In the genomic region with DNA sequence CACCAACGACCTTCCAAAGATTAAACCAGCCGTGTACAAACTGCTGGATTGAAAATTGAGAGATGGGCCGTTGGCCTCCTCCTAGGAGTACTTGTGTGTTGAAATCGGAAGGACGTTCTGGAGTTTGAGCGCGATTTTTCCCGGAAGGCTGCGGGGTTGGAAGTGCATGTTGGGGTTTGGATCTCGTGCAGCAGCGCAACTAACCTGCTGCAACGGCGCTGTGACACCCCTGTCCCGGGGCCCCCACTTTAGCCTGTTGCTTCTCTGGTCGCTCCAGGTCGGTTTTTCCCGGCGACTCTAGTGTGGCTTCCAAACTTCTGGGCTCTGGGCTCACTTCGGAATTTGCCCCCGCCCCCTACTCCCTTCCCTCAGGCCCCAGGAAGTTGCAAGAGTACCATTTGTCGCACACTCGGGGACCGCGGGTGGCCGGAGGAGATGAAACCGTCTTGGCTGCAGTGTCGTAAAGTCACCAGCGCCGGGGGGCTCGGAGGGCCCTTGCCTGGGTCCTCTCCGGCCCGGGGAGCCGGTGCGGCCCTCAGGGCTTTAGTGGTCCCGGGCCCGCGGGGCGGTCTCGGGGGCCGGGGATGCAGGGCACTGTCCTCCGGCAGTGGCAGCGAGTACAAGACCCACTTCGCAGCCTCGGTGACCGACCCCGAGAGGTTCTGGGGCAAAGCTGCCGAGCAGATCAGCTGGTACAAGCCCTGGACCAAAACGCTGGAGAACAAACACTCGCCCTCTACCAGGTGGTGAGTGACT, we compare ENCODE assay signal across 10 cellular contexts. TPM values are rescaled to one million over a fixed set of nuclear protein-coding genes. Genes with fewer than 3 reads are reported as not detected.
DNase-seq lines count a peak whose midpoint lies in the region; ATAC-seq and TF ChIP-seq lines count a peak whose summit lies in the region.
"Had no signal": no experiment of that assay in that cellular context is flagged by ENCODE, and none has a peak within 500 bp of the region (broad histone marks: within the 10 kb centered on the region; RNA-seq: fewer than 3 reads in every experiment).

A gene with protein sequence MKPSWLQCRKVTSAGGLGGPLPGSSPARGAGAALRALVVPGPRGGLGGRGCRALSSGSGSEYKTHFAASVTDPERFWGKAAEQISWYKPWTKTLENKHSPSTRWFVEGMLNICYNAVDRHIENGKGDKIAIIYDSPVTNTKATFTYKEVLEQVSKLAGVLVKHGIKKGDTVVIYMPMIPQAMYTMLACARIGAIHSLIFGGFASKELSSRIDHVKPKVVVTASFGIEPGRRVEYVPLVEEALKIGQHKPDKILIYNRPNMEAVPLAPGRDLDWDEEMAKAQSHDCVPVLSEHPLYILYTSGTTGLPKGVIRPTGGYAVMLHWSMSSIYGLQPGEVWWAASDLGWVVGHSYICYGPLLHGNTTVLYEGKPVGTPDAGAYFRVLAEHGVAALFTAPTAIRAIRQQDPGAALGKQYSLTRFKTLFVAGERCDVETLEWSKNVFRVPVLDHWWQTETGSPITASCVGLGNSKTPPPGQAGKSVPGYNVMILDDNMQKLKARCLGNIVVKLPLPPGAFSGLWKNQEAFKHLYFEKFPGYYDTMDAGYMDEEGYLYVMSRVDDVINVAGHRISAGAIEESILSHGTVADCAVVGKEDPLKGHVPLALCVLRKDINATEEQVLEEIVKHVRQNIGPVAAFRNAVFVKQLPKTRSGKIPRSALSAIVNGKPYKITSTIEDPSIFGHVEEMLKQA (plus strand): TSS at position 394 of the 756 bp plus-strand sequence. CDS start 42 bp downstream, at position 436.

- peak within 1 kb of the TSS; percentile 62 to 69 (median 64) for H3K27ac ChIP-seq in Peyer's patch

- H3K4me1 ChIP-seq in Peyer's patch: no peaks in the 10 kb centered on the region

- H3K4me3 ChIP-seq in BJ (ENCODE audit: low read depth, low read length) (peak within 1 kb of the TSS; percentile 56), Peyer's patch (peak within 1 kb of the TSS; percentile 30 to 60 (median 48))

- ATAC-seq in Right ventricle myocardium inferior (peak; percentile 91), GM21390 (IDR thresholded peaks at IDR 0.05; ENCODE audit: unreplicated experiment) (no peak), GM21381 (IDR thresholded peaks at IDR 0.05; ENCODE audit: unreplicated experiment) (no peak)

- TF ChIP-seq CTCF in BJ (IDR thresholded peaks at IDR 0.05; ENCODE audit: insufficient read depth, low read depth, low read length) (no peak), Peyer's patch (IDR thresholded peaks at IDR 0.05) (no peak)

- H3K36me3 ChIP-seq in BJ (ENCODE audit: control insufficient read depth, insufficient read depth, low read length) (no peaks in the 10 kb centered on the region), Peyer's patch (no peaks in the 10 kb centered on the region)

- no peaks in the 10 kb centered on the region for H3K9me3 ChIP-seq in Peyer's patch

- TF ChIP-seq POLR2A in Peyer's patch (IDR thresholded peaks at IDR 0.05): no peak

- POLR2A ChIA-PET in BJ (lab: Charles Lee): no interaction called here

- DNase-seq in BJ (ENCODE audit: low read depth) (no peak), Peyer's patch (peak in 2 of 3 donors; percentile 53 to 57), Right ventricle myocardium inferior (ENCODE audit: missing footprints) (peak; percentile 80), nucleus accumbens (lab: John Stamatoyannopoulos, UW) (peak in 32 of 56 donors; percentile 2 to 55 (median 30))
- DNase-seq in activated CD4-positive, alpha-beta T cell treated with anti-CD3 and anti-CD28 coated beads for 1 hour: no peak
- no peak for DNase-seq in activated CD4-positive, alpha-beta T cell treated with anti-CD3 and anti-CD28 coated beads, Interleukin-2, amount 50 U/mL, for 1 hour
- DNase-seq: NCI-H2171 had no signal

- no peaks in the 10 kb centered on the region for H3K27me3 ChIP-seq in BJ (ENCODE audit: control insufficient read depth, insufficient read depth, low read length)
- no peaks in the 10 kb centered on the region for H3K27me3 ChIP-seq in Peyer's patch

- intact Hi-C loops in Right ventricle myocardium inferior (cut with DNase I): loop anchor here (2.0 kb wide), 1 partner anchor 141 kb away; a partner anchor contains a TSS

- CTCF ChIA-PET in BJ (lab: Yijun Ruan, JAX): interaction anchor here (1.5 kb wide), 1 partner anchor 51 kb away, joined by 3 read pairs; no protein-coding TSS in a partner anchor

RNA-seq across cellular contexts. Expression of the gene that starts here (rescaled TPM):
- 6.2 and 10.2 TPM in 2 replicates for polyA plus RNA-seq in BJ (2011; rRNA removed)
- polyA minus RNA-seq in BJ (2011; rRNA and poly(A)+ RNA removed): 7.0 and 10.0 TPM in 2 replicates
- total RNA-seq in Peyer's patch (10 to 100 TPM in 1 of 4 donors, 1 to 10 TPM in 3; 4.9 to 10.0 (median 8.3) TPM), Right ventricle myocardium inferior (20.4 TPM)
- total RNA-seq: natural killer cell treated with Interleukin-12 subunit alpha and Interleukin-12 subunit beta and Interleukin-15 and Interleukin-18, amount 100 ng/mL, for 72 hours had no signal

Comparison
In these comparisons a context has a peak if more than half of its experiments do, and no peak if none do; other contexts are left out.
1. DNase-seq: peak in Peyer's patch (2 of 3), Right ventricle myocardium inferior (single experiment) and nucleus accumbens (32 of 56); none in BJ (single experiment), activated CD4-positive, alpha-beta T cell treated with anti-CD3 and anti-CD28 coated beads for 1 hour (single experiment) and activated CD4-positive, alpha-beta T cell treated with anti-CD3 and anti-CD28 coated beads, Interleukin-2, amount 50 U/mL, for 1 hour (single experiment).